Comparison of ENCODE assay signal across 11 cellular contexts in genomic region chr4:159476886-159477285, GRCh38.
"Had no signal": no experiment of that assay in that cellular context is flagged by ENCODE, and none has a peak within 500 bp of the region (broad histone marks: within the 10 kb centered on the region; RNA-seq: fewer than 3 reads in every experiment).

No MANE protein-coding gene starts in this region.

- H2AFZ ChIP-seq: GM23248, GM23338 had no signal

- H3K4me1 ChIP-seq: HAP-1 had no signal

- H3K4me3 Mint-ChIP-seq: GM23338, H9 had no signal

- H3K4me1 Mint-ChIP-seq: GM23338, H9 had no signal

- DNase-seq: GM23248, GOT3, H7, H9, HCEC 1CT, HFFc6 had no signal

- H3K4me2 ChIP-seq: GM23338 had no signal

- H3K9me3 ChIP-seq: HAP-1 had no signal

- H3K9me3 Mint-ChIP-seq: GM23338 had no signal

- H3K27ac ChIP-seq: GM23248 had no signal

- H3K9ac ChIP-seq: GM23248 had no signal

- H3K4me3 ChIP-seq: GM23248, GM23338, HAP-1 had no signal

- FAIRE-seq: H1, H54 had no signal

- ATAC-seq: GM23338, HCT116 had no signal

- H3K27ac Mint-ChIP-seq: GM23338, H9, HFFc6 had no signal

- H3K36me3 ChIP-seq: HAP-1 had no signal
